14 cellular contexts compared by ENCODE assay signal in the genomic region with DNA sequence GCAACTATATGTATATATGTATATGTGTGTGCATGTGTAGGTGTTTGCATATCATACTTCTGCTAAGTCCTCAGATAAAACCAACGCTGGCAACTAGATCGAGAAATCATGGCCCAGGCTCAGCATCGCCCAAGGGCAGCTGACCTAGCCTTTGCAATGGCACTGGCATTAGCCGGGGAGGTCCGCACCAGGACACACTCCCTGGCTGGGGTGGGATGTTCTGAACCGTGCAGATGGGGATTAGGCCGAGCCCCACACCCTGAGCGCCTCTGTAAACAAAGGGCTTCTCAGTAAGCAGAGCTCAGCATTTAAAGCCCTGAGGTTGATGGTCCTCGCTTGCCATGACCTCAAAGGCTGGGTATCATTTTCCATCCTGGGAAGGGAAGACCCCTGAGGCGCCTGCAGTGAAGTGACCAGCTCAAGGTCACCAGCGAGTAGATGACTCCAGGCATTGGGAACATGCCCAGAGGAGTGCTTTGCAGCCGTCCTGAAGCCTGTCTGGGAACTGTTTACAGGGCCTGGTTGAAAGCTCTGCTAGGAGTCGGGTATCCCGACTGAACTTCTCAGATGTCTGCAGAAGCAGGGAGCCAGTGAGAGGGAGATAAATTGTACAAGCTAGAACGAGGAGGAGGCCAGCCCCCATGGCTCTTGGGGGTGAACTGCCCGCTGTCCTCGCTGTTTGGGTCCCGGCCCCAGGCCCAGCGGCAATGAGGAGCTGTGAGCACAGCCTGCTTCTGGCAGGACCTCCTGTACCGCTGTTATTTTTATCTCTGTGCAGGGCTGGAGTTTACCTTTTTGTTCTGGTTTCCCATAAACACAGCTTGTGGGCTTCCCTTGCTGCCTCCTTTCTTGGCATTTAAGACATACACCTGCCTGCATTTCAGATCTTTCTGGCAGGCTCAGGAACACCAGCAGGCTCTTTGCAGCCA. TPM values are rescaled to one million over a fixed set of nuclear protein-coding genes. Genes with fewer than 3 reads are reported as not detected.
DNase-seq lines count a peak whose midpoint lies in the region; ATAC-seq and TF ChIP-seq lines count a peak whose summit lies in the region.
"Had no signal": no experiment of that assay in that cellular context is flagged by ENCODE, and none has a peak within 500 bp of the region (broad histone marks: within the 10 kb centered on the region; RNA-seq: fewer than 3 reads in every experiment).

No MANE protein-coding gene starts in this region.

- H3K4me3 ChIP-seq in heart right ventricle (no peak overlapping the region), osteoblast (ENCODE audit: insufficient read depth, low read length) (no peak overlapping the region)
- H3K4me3 ChIP-seq: tibial artery had no signal

- WGBS in heart right ventricle, 2 donors = 72 to 75% methylated on average over 20 of the region's 20 CpGs

- H3K27me3 ChIP-seq in heart right ventricle (peaks cover 0 to 6% (median 0%) of the 10 kb centered on the region in 7 donors), osteoblast (ENCODE audit: insufficient read depth, low read length) (no peaks in the 10 kb centered on the region)

- peak; percentile 81 for ATAC-seq in Right ventricle myocardium inferior
- peak in 6 of 8 donors; percentile 54 to 90 (median 64) for ATAC-seq in heart right ventricle
- no peak for ATAC-seq in HG02981 (IDR thresholded peaks at IDR 0.05; ENCODE audit: unreplicated experiment)
- ATAC-seq in HG03460 (IDR thresholded peaks at IDR 0.05; ENCODE audit: unreplicated experiment) = no peak
- no peak for ATAC-seq in GM21367 (IDR thresholded peaks at IDR 0.05; ENCODE audit: unreplicated experiment)
- ATAC-seq: esophagus mucosa had no signal

- no peaks in the 10 kb centered on the region for H3K79me2 ChIP-seq in osteoblast (ENCODE audit: insufficient read depth, low read length)

- intact Hi-C loops in Right ventricle myocardium inferior (cut with DNase I) = loop anchor here (2.0 to 5.0 kb wide), 6 partner anchors 39 to 379 kb away; no protein-coding TSS in a partner anchor
- intact Hi-C loops in cardiac septum (cut with DNase I) = no loop called here
- intact Hi-C loops in heart right ventricle (cut with DNase I) = loop anchor here in 2 of 10 donors (5.0 kb wide), 3 partner anchors 59 to 374 kb away; no protein-coding TSS in a partner anchor

- H3K36me3 ChIP-seq in heart right ventricle = no peaks in the 10 kb centered on the region
- H3K36me3 ChIP-seq in osteoblast (ENCODE audit: insufficient read depth, low read length) = no peaks in the 10 kb centered on the region
- H3K36me3 ChIP-seq: tibial artery had no signal

- H3K27ac ChIP-seq in heart right ventricle = peak overlapping the region; percentile 35 to 88 (median 56)
- H3K27ac ChIP-seq in osteoblast (ENCODE audit: low read depth, low read length) = no peak overlapping the region
- H3K27ac ChIP-seq: tibial artery had no signal

- no peak overlapping the region for H2AFZ ChIP-seq in osteoblast (ENCODE audit: low read length)

- H4K20me1 ChIP-seq in osteoblast (ENCODE audit: insufficient read depth, low read length) = no peaks in the 10 kb centered on the region

- no peak for TF ChIP-seq CTCF in heart right ventricle (IDR thresholded peaks at IDR 0.05)
- no peak for TF ChIP-seq CTCF in osteoblast (IDR thresholded peaks at IDR 0.05; ENCODE audit: extremely low read depth, low read depth, low read length)

- H3K9me3 ChIP-seq in heart right ventricle = no peaks in the 10 kb centered on the region
- H3K9me3 ChIP-seq in osteoblast (ENCODE audit: low read depth, low read length) = no peaks in the 10 kb centered on the region
- H3K9me3 ChIP-seq: tibial artery had no signal

- H3K4me1 ChIP-seq in heart right ventricle (peaks cover 8 to 42% (median 28%) of the 10 kb centered on the region in 9 donors), osteoblast (ENCODE audit: insufficient read depth, low read length) (no peaks in the 10 kb centered on the region)
- H3K4me1 ChIP-seq: tibial artery had no signal

- DNase-seq in Right ventricle myocardium inferior (ENCODE audit: missing footprints) = no peak
- DNase-seq in cardiac septum (ENCODE audit: low spot score) = no peak
- peak in 1 of 2 donors; percentile 46 for DNase-seq in heart right ventricle
- peak; percentile 58 for DNase-seq in osteoblast (ENCODE audit: insufficient read length, low spot score, missing footprints)
- no peak for DNase-seq in stimulated activated CD4-positive, alpha-beta T cell treated with anti-CD3 and anti-CD28 coated beads, Interleukin-4, amount 100 ng/mL, for 4 hours
- DNase-seq: activated CD4-positive, alpha-beta memory T cell treated with anti-CD3 and anti-CD28 coated beads for 36 hours; activated T-cell treated with anti-CD3 and anti-CD28 coated beads, Interleukin-2, amount 50 U/mL, for 24 hours; CD4-positive, CD25-positive, alpha-beta regulatory T cell; Karpas-422; tibial artery had no signal

- H3K4me2 ChIP-seq in osteoblast (ENCODE audit: insufficient read depth, low read length) = no peak overlapping the region

RNA-seq across cellular contexts. Expression of a gene that starts 18.4 kb away (rescaled TPM):
- 47.6 TPM for total RNA-seq in Right ventricle myocardium inferior
- total RNA-seq in cardiac septum = 29.6 TPM
- 10 to 100 TPM in 8 of 10 donors, 1 to 10 TPM in 2; 9.4 to 81.2 (median 19.6) TPM for total RNA-seq in heart right ventricle
- 100 to 1,000 TPM in 1 of 2 donors, 10 to 100 TPM in 1; 56.0 to 125 TPM for polyA plus RNA-seq in heart right ventricle
- total RNA-seq in osteoblast = under 0.01 and 0.88 TPM in 2 replicates

Comparison
In these comparisons a context has a peak if more than half of its experiments do, and no peak if none do; other contexts are left out.
1. ATAC-seq: peak in Right ventricle myocardium inferior (single experiment) and heart right ventricle (6 of 8); none in HG02981 (single experiment), HG03460 (single experiment) and GM21367 (single experiment).